ENCODE assay signal across 1 cellular context in the genomic region with DNA sequence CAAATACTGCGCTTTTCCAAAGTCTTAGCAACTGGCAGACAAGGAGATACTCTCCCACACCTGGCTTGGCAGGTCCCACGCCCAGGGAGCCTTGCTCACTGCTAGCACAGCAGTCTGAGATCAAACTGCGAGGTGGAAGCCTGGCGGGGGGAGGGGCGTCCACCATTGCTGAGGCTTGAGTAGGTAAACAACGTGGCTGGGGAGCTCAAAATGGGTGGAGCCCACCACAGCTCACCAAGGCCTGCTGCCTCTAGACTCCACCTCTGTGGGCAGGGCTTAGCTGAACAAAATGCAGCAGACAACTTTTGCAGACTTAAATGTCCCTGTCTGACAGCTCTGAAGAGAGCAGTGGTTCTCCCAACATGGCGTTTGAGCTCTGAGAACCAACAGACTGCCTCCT.
A peak's percentile ranks its signal among the peaks of the same experiment; 100 is the strongest.
TF ChIP-seq lines count a peak whose summit lies in the region.

No MANE protein-coding gene starts in this region.

TF ChIP-seq in HepG2, 621 proteins besides CTCF, POLR2A, EP300 and RAD21 (continued from another document and continues in another):
- TF ChIP-seq, protein P1, sequence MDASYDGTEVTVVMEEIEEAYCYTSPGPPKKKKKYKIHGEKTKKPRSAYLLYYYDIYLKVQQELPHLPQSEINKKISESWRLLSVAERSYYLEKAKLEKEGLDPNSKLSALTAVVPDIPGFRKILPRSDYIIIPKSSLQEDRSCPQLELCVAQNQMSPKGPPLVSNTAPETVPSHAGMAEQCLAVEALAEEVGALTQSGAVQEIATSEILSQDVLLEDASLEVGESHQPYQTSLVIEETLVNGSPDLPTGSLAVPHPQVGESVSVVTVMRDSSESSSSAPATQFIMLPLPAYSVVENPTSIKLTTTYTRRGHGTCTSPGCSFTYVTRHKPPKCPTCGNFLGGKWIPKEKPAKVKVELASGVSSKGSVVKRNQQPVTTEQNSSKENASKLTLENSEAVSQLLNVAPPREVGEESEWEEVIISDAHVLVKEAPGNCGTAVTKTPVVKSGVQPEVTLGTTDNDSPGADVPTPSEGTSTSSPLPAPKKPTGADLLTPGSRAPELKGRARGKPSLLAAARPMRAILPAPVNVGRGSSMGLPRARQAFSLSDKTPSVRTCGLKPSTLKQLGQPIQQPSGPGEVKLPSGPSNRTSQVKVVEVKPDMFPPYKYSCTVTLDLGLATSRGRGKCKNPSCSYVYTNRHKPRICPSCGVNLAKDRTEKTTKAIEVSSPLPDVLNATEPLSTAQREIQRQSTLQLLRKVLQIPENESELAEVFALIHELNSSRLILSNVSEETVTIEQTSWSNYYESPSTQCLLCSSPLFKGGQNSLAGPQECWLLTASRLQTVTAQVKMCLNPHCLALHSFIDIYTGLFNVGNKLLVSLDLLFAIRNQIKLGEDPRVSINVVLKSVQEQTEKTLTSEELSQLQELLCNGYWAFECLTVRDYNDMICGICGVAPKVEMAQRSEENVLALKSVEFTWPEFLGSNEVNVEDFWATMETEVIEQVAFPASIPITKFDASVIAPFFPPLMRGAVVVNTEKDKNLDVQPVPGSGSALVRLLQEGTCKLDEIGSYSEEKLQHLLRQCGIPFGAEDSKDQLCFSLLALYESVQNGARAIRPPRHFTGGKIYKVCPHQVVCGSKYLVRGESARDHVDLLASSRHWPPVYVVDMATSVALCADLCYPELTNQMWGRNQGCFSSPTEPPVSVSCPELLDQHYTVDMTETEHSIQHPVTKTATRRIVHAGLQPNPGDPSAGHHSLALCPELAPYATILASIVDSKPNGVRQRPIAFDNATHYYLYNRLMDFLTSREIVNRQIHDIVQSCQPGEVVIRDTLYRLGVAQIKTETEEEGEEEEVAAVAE (CRISPR knock-in tag; IDR thresholded peaks at IDR 0.05; ENCODE audit: borderline replicate concordance): peak; percentile 36; the same call in 1 of the 2 replicates
- TF ChIP-seq MAFF (IDR thresholded peaks at IDR 0.05; ENCODE audit: low read depth, low read length): no peak
- peak; percentile 46; the same call in 1 of the 2 replicates for TF ChIP-seq RARA (CRISPR knock-in tag; IDR thresholded peaks at IDR 0.05)
- no peak for TF ChIP-seq MATR3 (CRISPR knock-in tag; IDR thresholded peaks at IDR 0.05)
- TF ChIP-seq, protein P2, sequence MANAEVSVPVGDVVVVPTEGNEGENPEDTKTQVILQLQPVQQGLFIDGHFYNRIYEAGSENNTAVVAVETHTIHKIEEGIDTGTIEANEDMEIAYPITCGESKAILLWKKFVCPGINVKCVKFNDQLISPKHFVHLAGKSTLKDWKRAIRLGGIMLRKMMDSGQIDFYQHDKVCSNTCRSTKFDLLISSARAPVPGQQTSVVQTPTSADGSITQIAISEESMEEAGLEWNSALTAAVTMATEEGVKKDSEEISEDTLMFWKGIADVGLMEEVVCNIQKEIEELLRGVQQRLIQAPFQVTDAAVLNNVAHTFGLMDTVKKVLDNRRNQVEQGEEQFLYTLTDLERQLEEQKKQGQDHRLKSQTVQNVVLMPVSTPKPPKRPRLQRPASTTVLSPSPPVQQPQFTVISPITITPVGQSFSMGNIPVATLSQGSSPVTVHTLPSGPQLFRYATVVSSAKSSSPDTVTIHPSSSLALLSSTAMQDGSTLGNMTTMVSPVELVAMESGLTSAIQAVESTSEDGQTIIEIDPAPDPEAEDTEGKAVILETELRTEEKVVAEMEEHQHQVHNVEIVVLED (CRISPR knock-in tag; IDR thresholded peaks at IDR 0.05; ENCODE audit: borderline replicate concordance): no peak
- no peak for TF ChIP-seq ZSCAN29 (CRISPR knock-in tag; conservative IDR thresholded peaks at IDR 0.05)
- peak; percentile 84 for TF ChIP-seq SALL1 (CRISPR knock-in tag; IDR thresholded peaks at IDR 0.05)
- TF ChIP-seq, protein P3, sequence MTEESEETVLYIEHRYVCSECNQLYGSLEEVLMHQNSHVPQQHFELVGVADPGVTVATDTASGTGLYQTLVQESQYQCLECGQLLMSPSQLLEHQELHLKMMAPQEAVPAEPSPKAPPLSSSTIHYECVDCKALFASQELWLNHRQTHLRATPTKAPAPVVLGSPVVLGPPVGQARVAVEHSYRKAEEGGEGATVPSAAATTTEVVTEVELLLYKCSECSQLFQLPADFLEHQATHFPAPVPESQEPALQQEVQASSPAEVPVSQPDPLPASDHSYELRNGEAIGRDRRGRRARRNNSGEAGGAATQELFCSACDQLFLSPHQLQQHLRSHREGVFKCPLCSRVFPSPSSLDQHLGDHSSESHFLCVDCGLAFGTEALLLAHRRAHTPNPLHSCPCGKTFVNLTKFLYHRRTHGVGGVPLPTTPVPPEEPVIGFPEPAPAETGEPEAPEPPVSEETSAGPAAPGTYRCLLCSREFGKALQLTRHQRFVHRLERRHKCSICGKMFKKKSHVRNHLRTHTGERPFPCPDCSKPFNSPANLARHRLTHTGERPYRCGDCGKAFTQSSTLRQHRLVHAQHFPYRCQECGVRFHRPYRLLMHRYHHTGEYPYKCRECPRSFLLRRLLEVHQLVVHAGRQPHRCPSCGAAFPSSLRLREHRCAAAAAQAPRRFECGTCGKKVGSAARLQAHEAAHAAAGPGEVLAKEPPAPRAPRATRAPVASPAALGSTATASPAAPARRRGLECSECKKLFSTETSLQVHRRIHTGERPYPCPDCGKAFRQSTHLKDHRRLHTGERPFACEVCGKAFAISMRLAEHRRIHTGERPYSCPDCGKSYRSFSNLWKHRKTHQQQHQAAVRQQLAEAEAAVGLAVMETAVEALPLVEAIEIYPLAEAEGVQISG (CRISPR knock-in tag; IDR thresholded peaks at IDR 0.05): peak; percentile 27; the same call in 1 of the 2 replicates
- TF ChIP-seq AGO2 (optimal IDR thresholded peaks at IDR 0.05; ENCODE audit: low read depth, low read length): no peak
- TF ChIP-seq ZC3H13 (CRISPR knock-in tag; IDR thresholded peaks at IDR 0.05): no peak
- no peak for TF ChIP-seq ZNF343 (CRISPR knock-in tag; IDR thresholded peaks at IDR 0.05)
- no peak for TF ChIP-seq SMARCC2 (IDR thresholded peaks at IDR 0.05)
- no peak for TF ChIP-seq POLR2AphosphoS2 (IDR thresholded peaks at IDR 0.05; ENCODE audit: low read depth, low read length)
- TF ChIP-seq, protein P4, sequence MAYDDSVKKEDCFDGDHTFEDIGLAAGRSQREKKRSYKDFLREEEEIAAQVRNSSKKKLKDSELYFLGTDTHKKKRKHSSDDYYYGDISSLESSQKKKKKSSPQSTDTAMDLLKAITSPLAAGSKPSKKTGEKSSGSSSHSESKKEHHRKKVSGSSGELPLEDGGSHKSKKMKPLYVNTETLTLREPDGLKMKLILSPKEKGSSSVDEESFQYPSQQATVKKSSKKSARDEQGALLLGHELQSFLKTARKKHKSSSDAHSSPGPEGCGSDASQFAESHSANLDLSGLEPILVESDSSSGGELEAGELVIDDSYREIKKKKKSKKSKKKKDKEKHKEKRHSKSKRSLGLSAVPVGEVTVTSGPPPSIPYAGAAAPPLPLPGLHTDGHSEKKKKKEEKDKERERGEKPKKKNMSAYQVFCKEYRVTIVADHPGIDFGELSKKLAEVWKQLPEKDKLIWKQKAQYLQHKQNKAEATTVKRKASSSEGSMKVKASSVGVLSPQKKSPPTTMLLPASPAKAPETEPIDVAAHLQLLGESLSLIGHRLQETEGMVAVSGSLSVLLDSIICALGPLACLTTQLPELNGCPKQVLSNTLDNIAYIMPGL (CRISPR knock-in tag; IDR thresholded peaks at IDR 0.05; ENCODE audit: borderline replicate concordance in 1 of 2, low read depth in 1 of 2): no peak
- 0 out of 2 replicates have a peak, but pooled peaks have one; percentile 19 for TF ChIP-seq ELF1 (CRISPR knock-in tag; IDR thresholded peaks at IDR 0.05)
- TF ChIP-seq HNF4A (CRISPR knock-in tag; IDR thresholded peaks at IDR 0.05): 0 out of 2 replicates have a peak, but pooled peaks have one; percentile 2
- TF ChIP-seq ERF (CRISPR knock-in tag; IDR thresholded peaks at IDR 0.05): peak; percentile 54; the same call in 1 of the 2 replicates
- TF ChIP-seq MYC (CRISPR knock-in tag; IDR thresholded peaks at IDR 0.05; ENCODE audit: borderline replicate concordance): peak; percentile 58; the same call in 1 of the 2 replicates
- TF ChIP-seq ZNF17 (CRISPR knock-in tag; IDR thresholded peaks at IDR 0.05): no peak
- no peak for TF ChIP-seq ZNF333 (CRISPR knock-in tag; IDR thresholded peaks at IDR 0.05; ENCODE audit: borderline replicate concordance)
- TF ChIP-seq ZNF34 (CRISPR knock-in tag; IDR thresholded peaks at IDR 0.05; ENCODE audit: borderline replicate concordance): no peak
- TF ChIP-seq MZF1 (CRISPR knock-in tag; IDR thresholded peaks at IDR 0.05; ENCODE audit: borderline replicate concordance): no peak
- TF ChIP-seq DR1 (CRISPR knock-in tag; IDR thresholded peaks at IDR 0.05): 0 out of 2 replicates have a peak, but pooled peaks have one; percentile 52
- TF ChIP-seq EED (CRISPR knock-in tag; IDR thresholded peaks at IDR 0.05): no peak; the same call in 1 of the 2 replicates
- no peak for TF ChIP-seq ZKSCAN8 (CRISPR knock-in tag; IDR thresholded peaks at IDR 0.05; ENCODE audit: borderline replicate concordance)
- TF ChIP-seq, protein P5, sequence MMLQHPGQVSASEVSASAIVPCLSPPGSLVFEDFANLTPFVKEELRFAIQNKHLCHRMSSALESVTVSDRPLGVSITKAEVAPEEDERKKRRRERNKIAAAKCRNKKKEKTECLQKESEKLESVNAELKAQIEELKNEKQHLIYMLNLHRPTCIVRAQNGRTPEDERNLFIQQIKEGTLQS (CRISPR knock-in tag; IDR thresholded peaks at IDR 0.05): no peak
- TF ChIP-seq, protein P6, sequence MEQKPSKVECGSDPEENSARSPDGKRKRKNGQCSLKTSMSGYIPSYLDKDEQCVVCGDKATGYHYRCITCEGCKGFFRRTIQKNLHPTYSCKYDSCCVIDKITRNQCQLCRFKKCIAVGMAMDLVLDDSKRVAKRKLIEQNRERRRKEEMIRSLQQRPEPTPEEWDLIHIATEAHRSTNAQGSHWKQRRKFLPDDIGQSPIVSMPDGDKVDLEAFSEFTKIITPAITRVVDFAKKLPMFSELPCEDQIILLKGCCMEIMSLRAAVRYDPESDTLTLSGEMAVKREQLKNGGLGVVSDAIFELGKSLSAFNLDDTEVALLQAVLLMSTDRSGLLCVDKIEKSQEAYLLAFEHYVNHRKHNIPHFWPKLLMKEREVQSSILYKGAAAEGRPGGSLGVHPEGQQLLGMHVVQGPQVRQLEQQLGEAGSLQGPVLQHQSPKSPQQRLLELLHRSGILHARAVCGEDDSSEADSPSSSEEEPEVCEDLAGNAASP (CRISPR knock-in tag; IDR thresholded peaks at IDR 0.05; ENCODE audit: borderline replicate concordance): no peak
- TF ChIP-seq CHD4 (IDR thresholded peaks at IDR 0.05; ENCODE audit: borderline replicate concordance, low read length): no peak
- TF ChIP-seq KAT2B (IDR thresholded peaks at IDR 0.05; ENCODE audit: borderline replicate concordance, low read depth, low read length): no peak
- peak; percentile 97 for TF ChIP-seq ZNF281 (CRISPR knock-in tag; IDR thresholded peaks at IDR 0.05; ENCODE audit: borderline replicate concordance)
- peak; percentile 35; the same call in 1 of the 2 replicates for TF ChIP-seq IRF2 (CRISPR knock-in tag; IDR thresholded peaks at IDR 0.05)
- TF ChIP-seq KMT2B (CRISPR knock-in tag; IDR thresholded peaks at IDR 0.05): no peak
- no peak for TF ChIP-seq GMEB2 (CRISPR knock-in tag; IDR thresholded peaks at IDR 0.05; ENCODE audit: low read depth)
- TF ChIP-seq RXRA (CRISPR knock-in tag; IDR thresholded peaks at IDR 0.05): 0 out of 2 replicates have a peak, but pooled peaks have one; percentile 29
- TF ChIP-seq MED1 (CRISPR knock-in tag; IDR thresholded peaks at IDR 0.05): peak; percentile 55
- TF ChIP-seq GABPB1 (CRISPR knock-in tag; IDR thresholded peaks at IDR 0.05): peak; percentile 31; the same call in 1 of the 2 replicates
- peak; percentile 47 for TF ChIP-seq PAXIP1 (CRISPR knock-in tag; conservative IDR thresholded peaks at IDR 0.05)
